Comparison of ENCODE assay signal across 15 cellular contexts in genomic region chr5:111347021-111347420, GRCh38.
"Had no signal": no experiment of that assay in that cellular context is flagged by ENCODE, and none has a peak within 500 bp of the region (broad histone marks: within the 10 kb centered on the region; RNA-seq: fewer than 3 reads in every experiment).

No MANE protein-coding gene starts in this region.

- H3K4me1 Mint-ChIP-seq: stimulated activated naive B cell treated with anti-CD40 and anti-IgM and Interleukin-4, amounts not matched to agents 10 μg/mL and 1 μg/mL and 100 μg/mL, for 72 hours had no signal

- H3K9me3 ChIP-seq: gastrocnemius medialis, heart left ventricle, left lung, thoracic aorta had no signal

- H3K27me3 Mint-ChIP-seq: T-helper 17 cell had no signal

- H3K36me3 Mint-ChIP-seq: stimulated activated naive B cell treated with anti-CD40 and anti-IgM and Interleukin-4, amounts not matched to agents 10 μg/mL and 1 μg/mL and 100 μg/mL, for 72 hours had no signal

- H3K4me3 ChIP-seq: coronary artery, gastrocnemius medialis, heart left ventricle, left lung, thoracic aorta had no signal

- H3K27ac Mint-ChIP-seq: stimulated activated naive B cell treated with anti-CD40 and anti-IgM and Interleukin-4, amounts not matched to agents 10 μg/mL and 1 μg/mL and 100 μg/mL, for 72 hours; T-helper 17 cell had no signal

- H3K4me3 Mint-ChIP-seq: stimulated activated naive B cell treated with anti-CD40 and anti-IgM and Interleukin-4, amounts not matched to agents 10 μg/mL and 1 μg/mL and 100 μg/mL, for 72 hours; T-helper 17 cell had no signal

- H3K9me3 Mint-ChIP-seq: stimulated activated naive B cell treated with anti-CD40 and anti-IgM and Interleukin-4, amounts not matched to agents 10 μg/mL and 1 μg/mL and 100 μg/mL, for 72 hours had no signal

- DNase-seq: activated CD4-positive, alpha-beta T cell treated with anti-CD3 and anti-CD28 coated beads for 1 hour; activated gamma-delta T cell treated with Interleukin-2 at 50 U/mL for 16 hours; aorta; brain microvascular endothelial cell; erythroblast; gastrocnemius medialis; heart left ventricle; left lung; occipital lobe; retina; stimulated activated naive B cell treated with anti-CD40 and anti-IgM and Interleukin-4, amounts not matched to agents 10 μg/mL and 1 μg/mL and 100 μg/mL, for 72 hours; T-helper 17 cell; WERI-Rb-1 had no signal

- H3K4me1 ChIP-seq: gastrocnemius medialis, heart left ventricle, left lung had no signal

- H3K36me3 ChIP-seq: brain microvascular endothelial cell, gastrocnemius medialis, heart left ventricle, left lung, thoracic aorta, WERI-Rb-1 had no signal

- H3K27me3 ChIP-seq: brain microvascular endothelial cell, gastrocnemius medialis, heart left ventricle, left lung had no signal

- H3K27ac ChIP-seq: brain microvascular endothelial cell, coronary artery, gastrocnemius medialis, heart left ventricle, left lung, thoracic aorta, WERI-Rb-1 had no signal
